Comparison of ENCODE assay signal across 25 cellular contexts in genomic region chr18:37551249-37551648, GRCh38. TPM values are rescaled to one million over a fixed set of nuclear protein-coding genes. Genes with fewer than 3 reads are reported as not detected.
DNase-seq lines count a peak whose midpoint lies in the region; ATAC-seq and TF ChIP-seq lines count a peak whose summit lies in the region.
"Had no signal": no experiment of that assay in that cellular context is flagged by ENCODE, and none has a peak within 500 bp of the region (broad histone marks: within the 10 kb centered on the region; RNA-seq: fewer than 3 reads in every experiment).

No MANE protein-coding gene starts in this region.

- ATAC-seq in right cardiac atrium: no peak
- ATAC-seq: A549, GM23338 had no signal

- no peak for TF ChIP-seq POLR2A in spleen (IDR thresholded peaks at IDR 0.05)

- H3K4me3 ChIP-seq in right cardiac atrium (ENCODE audit: low read length) (no peak overlapping the region), spleen (no peak overlapping the region)
- H3K4me3 ChIP-seq: A549; BLaER1 treated with 17β-estradiol and CSF1 and Interleukin-3, amounts not matched to agents 10 nM and 100 nM; GM23338; HAP-1 had no signal

- no peaks in the 10 kb centered on the region for H3K36me3 ChIP-seq in spleen
- H3K36me3 ChIP-seq: BE2C; BLaER1 treated with 17β-estradiol and CSF1 and Interleukin-3, amounts not matched to agents 10 nM and 100 nM; HAP-1 had no signal

- DNase-seq in cardiac septum (ENCODE audit: low spot score): peak; percentile 66
- no peak for DNase-seq in right cardiac atrium
- peak; percentile 31 for DNase-seq in NCI-H69 (lab: John Stamatoyannopoulos, UW)
- DNase-seq in spleen: peak; percentile 51
- DNase-seq in NCI-H524 (lab: John Stamatoyannopoulos, UW): no peak
- DNase-seq in NCI-H2171 treated with DMSO at 0.1 percent for 48 hours (lab: John Stamatoyannopoulos, UW): no peak
- DNase-seq: 8988T; ACHN; AML-193; BE2C; Calu3; CD4-positive, alpha-beta T cell; CD8-positive, alpha-beta memory T cell; COR-L47; DMS53; DMS79 treated with DMSO at 0.1 percent for 48 hours; GF-D8; HFFc6 had no signal

- no peak for TF ChIP-seq CTCF in spleen (IDR thresholded peaks at IDR 0.05 in 8 of 11, conservative IDR thresholded peaks at IDR 0.05 in 3 of 11)

- intact Hi-C loops in cardiac septum (cut with DNase I): no loop called here
- intact Hi-C loops in right cardiac atrium (cut with DNase I): no loop called here
- intact Hi-C loops in spleen (cut with DNase I; ENCODE audit: low total_unique reads): no loop called here

- H3K27me3 ChIP-seq in right cardiac atrium (ENCODE audit: control insufficient read depth, insufficient read depth): no peaks in the 10 kb centered on the region
- peaks cover 0 to 40% (median 0%) of the 10 kb centered on the region in 7 donors for H3K27me3 ChIP-seq in spleen (replicated peaks in 1 of 7)
- H3K27me3 ChIP-seq: BE2C; BLaER1 treated with 17β-estradiol and CSF1 and Interleukin-3, amounts not matched to agents 10 nM and 100 nM had no signal

- WGBS in right cardiac atrium: 75% methylated on average over 3 of the region's 3 CpGs
- WGBS in spleen, 5 donors: 73 to 85% (median 78%) methylated on average over 3 of the region's 3 CpGs

- H3K4me1 ChIP-seq in right cardiac atrium (ENCODE audit: control insufficient read depth, insufficient read depth, low read length) (no peaks in the 10 kb centered on the region), spleen (no peaks in the 10 kb centered on the region)
- H3K4me1 ChIP-seq: A549, HAP-1 had no signal

- H3K9me3 ChIP-seq in right cardiac atrium (ENCODE audit: control insufficient read depth, low read length): no peaks in the 10 kb centered on the region
- no peaks in the 10 kb centered on the region for H3K9me3 ChIP-seq in spleen
- H3K9me3 ChIP-seq: A549; BE2C; BLaER1 treated with 17β-estradiol and CSF1 and Interleukin-3, amounts not matched to agents 10 nM and 100 nM; HAP-1 had no signal

- no peak overlapping the region for H3K27ac ChIP-seq in right cardiac atrium (ENCODE audit: low read length)
- no peak overlapping the region for H3K27ac ChIP-seq in spleen
- H3K27ac ChIP-seq: A549; BLaER1 treated with 17β-estradiol and CSF1 and Interleukin-3, amounts not matched to agents 10 nM and 100 nM had no signal

RNA-seq across cellular contexts. Expression of gene CELF4, which starts 14.3 kb away (rescaled TPM):
- total RNA-seq in cardiac septum (0.24 TPM), right cardiac atrium (1 to 10 TPM in 3 of 4 donors, under 1 TPM in 1; 0.85 to 1.4 (median 1.1) TPM), spleen (1 to 10 TPM in 2 of 7 donors, under 1 TPM in 5; 0.74 to 3.5 (median 0.84) TPM)
- polyA plus RNA-seq in right cardiac atrium (0.79 TPM), spleen (under 1 TPM; 0.46 to 0.54 (median 0.50) TPM)
- total RNA-seq: CD4-positive, alpha-beta T cell; CD8-positive, alpha-beta memory T cell; Daoy; G401; HFFc6 had no signal
- polyA plus RNA-seq: CD14-positive monocyte; CD8-positive, alpha-beta memory T cell had no signal

Comparison
In these comparisons a context has a peak if more than half of its experiments do, and no peak if none do; other contexts are left out.
1. DNase-seq: peak in cardiac septum (single experiment), NCI-H69 (single experiment) and spleen (single experiment); none in right cardiac atrium (0 of 3), NCI-H524 (0 of 2) and NCI-H2171 treated with DMSO at 0.1 percent for 48 hours (single experiment).